Comparison of ENCODE assay signal across 11 cellular contexts in the genomic region with DNA sequence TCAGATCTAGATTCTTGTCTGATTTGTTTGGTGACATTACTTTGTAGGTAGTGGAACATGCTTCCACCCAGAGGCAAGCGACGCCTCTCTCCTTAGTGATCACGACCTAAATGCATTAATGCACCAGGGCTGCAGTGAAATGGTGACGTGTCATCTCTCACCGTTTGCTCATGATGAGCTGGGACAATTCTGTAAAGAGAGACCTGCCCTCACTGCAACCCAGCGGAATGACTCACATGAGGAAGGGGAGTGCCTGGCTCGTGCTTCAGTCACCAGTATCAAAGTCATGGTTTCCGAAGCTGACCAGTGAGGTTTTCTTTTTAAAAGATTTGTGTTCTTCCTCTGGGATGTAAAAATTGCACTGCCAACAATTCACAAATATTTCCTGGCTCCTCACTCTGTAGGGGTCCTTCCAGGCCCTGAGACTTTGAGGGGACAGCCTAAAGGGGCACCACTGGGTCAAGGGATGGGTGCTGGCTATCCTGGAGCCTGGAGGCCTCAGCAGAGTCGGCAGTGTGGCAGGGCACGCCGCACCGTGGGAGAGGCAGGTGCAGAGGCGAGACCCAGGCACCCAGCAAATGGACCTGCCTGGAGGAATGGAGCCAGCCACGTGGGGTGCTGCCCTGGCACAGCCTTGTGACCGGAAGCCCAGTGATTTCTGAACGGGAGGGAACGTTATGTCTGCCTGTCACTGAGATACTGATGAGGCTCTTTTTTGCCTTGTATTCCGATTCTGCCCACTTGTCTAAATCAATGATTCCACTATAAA. TPM values are rescaled to one million over a fixed set of nuclear protein-coding genes. Genes with fewer than 3 reads are reported as not detected.
A peak's percentile ranks its signal among the peaks of the same experiment; 100 is the strongest.
DNase-seq lines count a peak whose midpoint lies in the region; TF ChIP-seq lines count a peak whose summit lies in the region.
"Had no signal": no experiment of that assay in that cellular context is flagged by ENCODE, and none has a peak within 500 bp of the region (broad histone marks: within the 10 kb centered on the region; RNA-seq: fewer than 3 reads in every experiment).

No MANE protein-coding gene starts in this region.

- no peak overlapping the region for H3K27ac Mint-ChIP-seq in glutamatergic neuron (ENCODE audit: unreplicated experiment)
- H3K27ac Mint-ChIP-seq: effector memory CD8-positive, alpha-beta T cell had no signal

- H3K27ac ChIP-seq in caudate nucleus (ENCODE audit: low read depth, low read length): peak overlapping the region; percentile 36

- H3K4me1 ChIP-seq in skeletal muscle satellite cell (ENCODE audit: control insufficient read depth, insufficient read depth, low read length): peaks cover 19% of the 10 kb centered on the region

- peaks cover 4% of the 10 kb centered on the region for H3K27me3 Mint-ChIP-seq in glutamatergic neuron (ENCODE audit: unreplicated experiment)
- H3K27me3 Mint-ChIP-seq: effector memory CD8-positive, alpha-beta T cell had no signal

- DNase-seq in activated CD4-positive, alpha-beta T cell treated with anti-CD3 and anti-CD28 coated beads for 48 hours: peak; percentile 51
- no peak for DNase-seq in activated CD4-positive, alpha-beta T cell treated with anti-CD3 and anti-CD28 coated beads, Interleukin-2, amount 50 U/mL, for 4 hours
- peak; percentile 50 for DNase-seq in NCI-H460 (ENCODE audit: extremely low read depth, low read depth)
- peak in 38 of 61 donors; percentile 8 to 87 (median 40) for DNase-seq in caudate nucleus (lab: John Stamatoyannopoulos, UW)
- DNase-seq in glutamatergic neuron: no peak
- DNase-seq in GM13976 (ENCODE audit: low spot score): no peak
- DNase-seq in activated CD8-positive, alpha-beta memory T cell treated with anti-CD3 and anti-CD28 coated beads for 24 hours: no peak
- DNase-seq: effector memory CD8-positive, alpha-beta T cell; mucosa of descending colon; NCI-H2107 had no signal

- H3K4me3 ChIP-seq in skeletal muscle satellite cell (ENCODE audit: low read length): peak overlapping the region; percentile 52
- H3K4me3 ChIP-seq: mucosa of descending colon had no signal

- in situ Hi-C loops in GM13976 (cut with MboI; ENCODE audit: low sequenced_read_pairs, unreplicated experiment): no loop called here

- H3K4me1 Mint-ChIP-seq in glutamatergic neuron (ENCODE audit: low read depth, unreplicated experiment): peaks cover 36% of the 10 kb centered on the region

- peaks cover 2% of the 10 kb centered on the region for H3K9me3 Mint-ChIP-seq in glutamatergic neuron (ENCODE audit: unreplicated experiment)
- H3K9me3 Mint-ChIP-seq: effector memory CD8-positive, alpha-beta T cell had no signal

- no peaks in the 10 kb centered on the region for H3K27me3 ChIP-seq in skeletal muscle satellite cell (ENCODE audit: control insufficient read depth, insufficient read depth, low read length)

- peak overlapping the region; percentile 66 for H3K4me2 ChIP-seq in skeletal muscle satellite cell (ENCODE audit: low read length)

- peaks cover 9% of the 10 kb centered on the region for H3K36me3 ChIP-seq in skeletal muscle satellite cell (ENCODE audit: insufficient read depth, low read length)

- TF ChIP-seq CTCF in glutamatergic neuron (IDR thresholded peaks at IDR 0.05; ENCODE audit: partially characterized antibody, unreplicated experiment) (no peak), GM13976 (IDR thresholded peaks at IDR 0.05; ENCODE audit: borderline replicate concordance, control extremely low read depth, extremely low read depth, insufficient read depth, missing control alignments) (no peak)

- H3K4me3 Mint-ChIP-seq in glutamatergic neuron (ENCODE audit: unreplicated experiment): no peak overlapping the region
- H3K4me3 Mint-ChIP-seq: effector memory CD8-positive, alpha-beta T cell had no signal

- H3K36me3 Mint-ChIP-seq in glutamatergic neuron (ENCODE audit: unreplicated experiment): peaks cover 3% of the 10 kb centered on the region

- H3K9me3 ChIP-seq in skeletal muscle satellite cell (replicated peaks; ENCODE audit: low read length): no peaks in the 10 kb centered on the region
- H3K9me3 ChIP-seq: mucosa of descending colon had no signal

- peak overlapping the region; percentile 21 for H3K9ac ChIP-seq in skeletal muscle satellite cell (ENCODE audit: low read depth, low read length)

RNA-seq across cellular contexts. Expression of a gene that starts 17.3 kb away (rescaled TPM):
- 24.1 and 26.3 TPM in 2 replicates for total RNA-seq in NCI-H460 (2014; rRNA removed; shearing (Covaris generic))
- polyA plus RNA-seq in NCI-H460 (2014; cell fraction: nucleus; rRNA removed): 62.5 and 69.0 TPM in 2 replicates
- 13.2 and 20.8 TPM in 2 replicates for total RNA-seq in skeletal muscle satellite cell (2012; rRNA removed)
- total RNA-seq in glutamatergic neuron (ENCODE audit: unreplicated experiment): 21.2 TPM

RNA-seq across cellular contexts. Expression of a gene that starts 23.4 kb away (rescaled TPM):
- 0.07 TPM in 1 of 2 replicates, not detected in the other for total RNA-seq in NCI-H460 (2014; rRNA removed; shearing (Covaris generic))
- 0.10 TPM in 1 of 2 replicates, not detected in the other for polyA plus RNA-seq in NCI-H460 (2014; cell fraction: nucleus; rRNA removed)
- total RNA-seq in skeletal muscle satellite cell (2012; rRNA removed): not detected in 2 replicates
- 0.81 TPM for total RNA-seq in glutamatergic neuron (ENCODE audit: unreplicated experiment)
- total RNA-seq: mucosa of descending colon had no signal

Comparison
In these comparisons a context has a peak if more than half of its experiments do, and no peak if none do; other contexts are left out.
1. DNase-seq: peak in activated CD4-positive, alpha-beta T cell treated with anti-CD3 and anti-CD28 coated beads for 48 hours (single experiment), NCI-H460 (single experiment) and caudate nucleus (38 of 61); none in activated CD4-positive, alpha-beta T cell treated with anti-CD3 and anti-CD28 coated beads, Interleukin-2, amount 50 U/mL, for 4 hours (0 of 2), glutamatergic neuron (single experiment), GM13976 (single experiment) and activated CD8-positive, alpha-beta memory T cell treated with anti-CD3 and anti-CD28 coated beads for 24 hours (single experiment).